In genomic region chr4:84967292-84967651, GRCh38 we compare ENCODE assay signal across 8 cellular contexts. TPM values are rescaled to one million over a fixed set of nuclear protein-coding genes. Genes with fewer than 3 reads are reported as not detected.
A peak's percentile ranks its signal among the peaks of the same experiment; 100 is the strongest.
DNase-seq lines count a peak whose midpoint lies in the region; ATAC-seq and TF ChIP-seq lines count a peak whose summit lies in the region.

No MANE protein-coding gene starts in this region.

- no peak for DNase-seq in activated T-cell treated with anti-CD3 and anti-CD28 coated beads, Interleukin-2, amount 50 U/mL, for 4 hours
- no peak for DNase-seq in activated T-cell treated with anti-CD3 and anti-CD28 coated beads for 4 hours
- DNase-seq in cardiac fibroblast (ENCODE audit: low read depth in 2 of 2), result peak in 1 of 2 donors; percentile 46
- DNase-seq in thoracic aorta (ENCODE audit: low spot score), result no peak
- no peak for DNase-seq in NCI-H446 treated with DMSO at 0.1 percent for 48 hours (lab: John Stamatoyannopoulos, UW)

- peaks cover 10% of the 10 kb centered on the region for H3K4me1 Mint-ChIP-seq in activated T-cell treated with anti-CD3 and anti-CD28 coated beads, Interleukin-2, amount 50 U/mL, for 4 hours (ENCODE audit: low read depth)

- H3K36me3 ChIP-seq in liver (ENCODE audit: control insufficient read depth in 4 of 4, insufficient read depth in 3 of 4, low read depth in 1 of 4, low read length in 3 of 4) (no peaks in the 10 kb centered on the region), thoracic aorta (no peaks in the 10 kb centered on the region)

- peaks cover 1 to 15% (median 13%) of the 10 kb centered on the region in 4 donors for H3K4me1 ChIP-seq in liver (ENCODE audit: control insufficient read depth in 4 of 4, insufficient read depth in 4 of 4, low read length in 3 of 4)
- peaks cover 6 to 34% of the 10 kb centered on the region in 2 donors for H3K4me1 ChIP-seq in thoracic aorta (ENCODE audit: control insufficient read depth in 1 of 2, low read depth in 2 of 2)

- H3K9ac ChIP-seq in liver (ENCODE audit: low read depth in 1 of 2, low read length in 2 of 2), result peak overlapping the region; percentile 30 to 80

- peak overlapping the region; percentile 35 for H3K4me3 Mint-ChIP-seq in activated T-cell treated with anti-CD3 and anti-CD28 coated beads, Interleukin-2, amount 50 U/mL, for 4 hours

- WGBS in liver, result 10% methylated on average over 4 of the region's 4 CpGs

- TF ChIP-seq CTCF in cardiac fibroblast (IDR thresholded peaks at IDR 0.05; ENCODE audit: low read depth, low read length) (no peak), liver (IDR thresholded peaks at IDR 0.05; ENCODE audit: low read depth, low read length, missing input control) (no peak), thoracic aorta (IDR thresholded peaks at IDR 0.05) (no peak)

- H3K9me3 Mint-ChIP-seq in activated T-cell treated with anti-CD3 and anti-CD28 coated beads, Interleukin-2, amount 50 U/mL, for 4 hours, result no peaks in the 10 kb centered on the region

- no peaks in the 10 kb centered on the region for H3K27me3 ChIP-seq in liver (ENCODE audit: control insufficient read depth in 4 of 4, insufficient read depth in 4 of 4, low read length in 3 of 4)
- H3K27me3 ChIP-seq in thoracic aorta (replicated peaks; ENCODE audit: insufficient read depth), result no peaks in the 10 kb centered on the region

- no peak for ATAC-seq in activated T-cell treated with anti-CD3 and anti-CD28 coated beads, Interleukin-2, amount 50 U/mL, for 4 hours
- no peak for ATAC-seq in thoracic aorta (ENCODE audit: insufficient number of reproducible peaks, low FRiP score, low read depth)
- ATAC-seq in GM18861 (IDR thresholded peaks at IDR 0.05; ENCODE audit: unreplicated experiment), result no peak
- no peak for ATAC-seq in GM18517 (IDR thresholded peaks at IDR 0.05; ENCODE audit: unreplicated experiment)

- H3K9me3 ChIP-seq in liver (ENCODE audit: control insufficient read depth in 4 of 4, low read length in 3 of 4) (no peaks in the 10 kb centered on the region), thoracic aorta (no peaks in the 10 kb centered on the region)

- H3K27ac ChIP-seq in liver (ENCODE audit: low read depth in 1 of 2, low read length in 2 of 2) (peak overlapping the region; percentile 76 to 93), thoracic aorta (peak overlapping the region; percentile 86 to 87)

- H3K27me3 Mint-ChIP-seq in activated T-cell treated with anti-CD3 and anti-CD28 coated beads, Interleukin-2, amount 50 U/mL, for 4 hours (ENCODE audit: low read depth), result peaks cover 36% of the 10 kb centered on the region

- no peak for TF ChIP-seq RAD21 in liver (IDR thresholded peaks at IDR 0.05)

- H3K4me3 ChIP-seq in cardiac fibroblast (replicated peaks in 1 of 2; ENCODE audit: low read depth in 2 of 2, low read length in 2 of 2) (peak overlapping the region; percentile 79 to 87), liver (ENCODE audit: low read depth in 1 of 3, low read length in 3 of 3) (peak overlapping the region; percentile 76 to 90 (median 80)), thoracic aorta (peak overlapping the region; percentile 91)

- no peaks in the 10 kb centered on the region for H3K36me3 Mint-ChIP-seq in activated T-cell treated with anti-CD3 and anti-CD28 coated beads, Interleukin-2, amount 50 U/mL, for 4 hours (ENCODE audit: insufficient read depth)

TF ChIP-seq in liver, 16 proteins besides CTCF, POLR2A, EP300 and RAD21:
- TF ChIP-seq FOXA1 (IDR thresholded peaks at IDR 0.05) (no peak), GABPA (IDR thresholded peaks at IDR 0.05 in 1 of 2, conservative IDR thresholded peaks at IDR 0.05 in 1 of 2) (no peak), JUND (IDR thresholded peaks at IDR 0.05) (peak in 1 of 2 donors; percentile 9), SP1 (IDR thresholded peaks at IDR 0.05) (no peak)

RNA-seq across cellular contexts. Expression of gene WDFY3, which starts 0.8 kb away (rescaled TPM):
- under 1 TPM; 0.30 to 0.74 (median 0.30) TPM for total RNA-seq in activated T-cell treated with anti-CD3 and anti-CD28 coated beads, Interleukin-2, amount 50 U/mL, for 4 hours
- total RNA-seq in liver (10 to 100 TPM; 31.7 to 50.5 TPM), thoracic aorta (100 to 1,000 TPM; 116 to 140 TPM)
- 1 to 10 TPM; 3.2 to 6.7 TPM for polyA plus RNA-seq in liver

Comparison
In these comparisons a context has a peak if more than half of its experiments do, and no peak if none do; other contexts are left out.
1. RNA of gene WDFY3, which starts 0.8 kb away (total RNA-seq): 116 to 140 TPM in thoracic aorta and 31.7 to 50.5 TPM in liver; 0.30 to 0.74 TPM in activated T-cell treated with anti-CD3 and anti-CD28 coated beads, Interleukin-2, amount 50 U/mL, for 4 hours; every median in the first group is over 10 times any median in the second.
2. Peak in every context shown above with its lines, with median percentiles within 50 percentile points of each other: H3K4me3 ChIP-seq.